8 cellular contexts compared by ENCODE assay signal in the genomic region with DNA sequence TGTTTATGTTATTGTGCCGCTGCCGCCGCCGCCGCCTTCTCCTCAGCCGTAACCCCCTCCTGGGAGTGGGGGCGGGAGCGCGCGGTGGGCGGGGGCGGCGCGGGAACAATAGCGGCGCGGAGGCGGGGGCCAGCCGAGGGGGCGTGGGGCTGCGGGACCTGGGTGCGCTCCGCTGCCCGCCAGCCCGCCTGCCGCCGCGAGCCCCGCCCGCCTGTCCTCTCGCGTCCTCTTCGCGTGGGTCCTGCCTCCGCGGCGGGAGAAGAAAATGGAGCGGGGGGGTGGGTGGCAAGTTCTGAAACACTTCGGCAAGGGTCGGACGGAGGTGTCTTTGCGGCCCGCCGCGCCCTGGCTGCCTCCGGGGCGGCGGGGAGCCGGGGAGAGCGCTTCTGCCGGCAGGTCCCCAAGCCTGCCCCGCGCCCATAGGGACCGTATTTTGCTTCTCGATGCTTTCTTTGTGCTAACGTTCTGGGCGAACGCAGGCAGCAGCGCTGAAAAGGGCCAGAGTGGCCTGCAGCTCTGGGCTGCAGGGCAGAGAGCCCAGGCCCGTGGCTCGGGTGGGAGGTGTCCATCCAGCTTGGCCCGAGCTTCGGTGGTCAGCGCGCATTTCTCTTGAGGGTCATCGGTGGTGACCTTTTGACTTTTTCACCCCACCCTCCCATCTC. TPM values are rescaled to one million over a fixed set of nuclear protein-coding genes. Genes with fewer than 3 reads are reported as not detected.
A peak's percentile ranks its signal among the peaks of the same experiment; 100 is the strongest.
DNase-seq lines count a peak whose midpoint lies in the region; ATAC-seq lines count a peak whose summit lies in the region.

No MANE protein-coding gene starts in this region.

- H3K9me3 Mint-ChIP-seq in stimulated activated memory B cell treated with anti-CD40 and anti-IgM and Interleukin-4, amounts not matched to agents 10 μg/mL and 1 μg/mL and 100 μg/mL, for 72 hours = no peaks in the 10 kb centered on the region

- H3K27ac Mint-ChIP-seq in stimulated activated memory B cell treated with anti-CD40 and anti-IgM and Interleukin-4, amounts not matched to agents 10 μg/mL and 1 μg/mL and 100 μg/mL, for 72 hours = peak overlapping the region; percentile 69

- ATAC-seq in HG02610 (IDR thresholded peaks at IDR 0.05; ENCODE audit: unreplicated experiment) = peak; percentile 34
- ATAC-seq in stimulated activated memory B cell treated with anti-CD40 and anti-IgM and Interleukin-4, amounts not matched to agents 10 μg/mL and 1 μg/mL and 100 μg/mL, for 72 hours = peak; percentile 66

- peak overlapping the region; percentile 79 for H3K4me3 Mint-ChIP-seq in stimulated activated memory B cell treated with anti-CD40 and anti-IgM and Interleukin-4, amounts not matched to agents 10 μg/mL and 1 μg/mL and 100 μg/mL, for 72 hours

- no peaks in the 10 kb centered on the region for H3K27me3 Mint-ChIP-seq in stimulated activated memory B cell treated with anti-CD40 and anti-IgM and Interleukin-4, amounts not matched to agents 10 μg/mL and 1 μg/mL and 100 μg/mL, for 72 hours

- H3K36me3 Mint-ChIP-seq in stimulated activated memory B cell treated with anti-CD40 and anti-IgM and Interleukin-4, amounts not matched to agents 10 μg/mL and 1 μg/mL and 100 μg/mL, for 72 hours = no peaks in the 10 kb centered on the region

- H3K4me1 Mint-ChIP-seq in stimulated activated memory B cell treated with anti-CD40 and anti-IgM and Interleukin-4, amounts not matched to agents 10 μg/mL and 1 μg/mL and 100 μg/mL, for 72 hours = peaks cover 42% of the 10 kb centered on the region

- DNase-seq in NCI-H526 (lab: John Stamatoyannopoulos, UW) (peak; percentile 29 to 71), NCI-H526 treated with DMSO at 0.1 percent for 48 hours (lab: John Stamatoyannopoulos, UW) (no peak), NCI-H146 treated with DMSO at 0.1 percent for 48 hours (lab: John Stamatoyannopoulos, UW; ENCODE audit: unreplicated experiment) (peak; percentile 49), epidermal melanocyte (ENCODE audit: insufficient read length, low spot score) (peak; percentile 30), myocyte (ENCODE audit: low read depth) (peak; percentile 58)
- DNase-seq in activated CD4-positive, alpha-beta T cell treated with anti-CD3 and anti-CD28 coated beads, Interleukin-2, amount 50 U/mL, for 48 hours = peak; percentile 46 to 58

RNA-seq across cellular contexts. Expression of gene MAPK8, which starts 0.5 kb away (rescaled TPM):
- 37.1 and 70.7 TPM in 2 replicates for total RNA-seq in myocyte
- 27.2 TPM for polyA plus RNA-seq in myocyte (2012)

RNA-seq across cellular contexts. Expression of gene FRMPD2, which starts 32.5 kb away (rescaled TPM):
- total RNA-seq in myocyte = not detected in 2 replicates
- not detected for polyA plus RNA-seq in myocyte (2012)
